In the genomic region with DNA sequence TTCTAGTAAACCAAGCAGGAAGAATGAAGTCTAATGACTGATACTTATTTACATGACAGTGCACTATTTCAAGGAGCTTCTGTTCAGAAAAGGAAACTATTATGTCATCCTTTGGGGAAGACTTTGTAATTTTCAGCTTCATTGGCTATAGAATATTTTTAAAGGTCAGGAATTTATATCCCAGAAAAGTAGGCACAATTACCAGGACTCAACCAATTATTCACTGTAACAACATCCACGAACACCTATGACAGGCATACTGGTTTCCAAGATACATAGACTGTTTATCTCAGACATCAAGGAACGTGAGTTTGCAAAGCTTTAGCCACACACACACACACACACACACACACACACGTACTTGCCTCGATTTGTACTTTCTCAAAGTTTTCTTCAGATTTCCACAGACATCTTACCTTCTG, we compare ENCODE assay signal across 20 cellular contexts. TPM values are rescaled to one million over a fixed set of nuclear protein-coding genes. Genes with fewer than 3 reads are reported as not detected.
"Had no signal": no experiment of that assay in that cellular context is flagged by ENCODE, and none has a peak within 500 bp of the region (broad histone marks: within the 10 kb centered on the region; RNA-seq: fewer than 3 reads in every experiment).

No MANE protein-coding gene starts in this region.

- H3K27me3 ChIP-seq: brain microvascular endothelial cell had no signal

- H3K9me3 ChIP-seq: sigmoid colon, transverse colon had no signal

- ATAC-seq: activated CD8-positive, alpha-beta memory T cell treated with anti-CD3 and anti-CD28 coated beads, Interleukin-2, amount 10 ng/mL, durations not matched to agents 7 days and 5 days; activated T-cell treated with anti-CD3 and anti-CD28 coated beads, Interleukin-2, amount 50 U/mL, for 4 hours; left colon had no signal

- H3K9me3 Mint-ChIP-seq: activated T-cell treated with anti-CD3 and anti-CD28 coated beads, Interleukin-2, amount 50 U/mL, for 4 hours; naive B cell had no signal

- H3K36me3 ChIP-seq: brain microvascular endothelial cell, sigmoid colon, transverse colon had no signal

- H3K27ac ChIP-seq: brain microvascular endothelial cell, sigmoid colon, transverse colon had no signal

- H3K27ac Mint-ChIP-seq: activated CD8-positive, alpha-beta memory T cell treated with anti-CD3 and anti-CD28 coated beads, Interleukin-2, amount 10 ng/mL, durations not matched to agents 7 days and 5 days; activated naive CD8-positive, alpha-beta T cell treated with anti-CD3 and anti-CD28 coated beads for 36 hours; naive B cell; progenitor cell of endocrine pancreas had no signal

- H3K4me3 ChIP-seq: sigmoid colon, transverse colon had no signal

- H3K36me3 Mint-ChIP-seq: activated naive CD8-positive, alpha-beta T cell treated with anti-CD3 and anti-CD28 coated beads for 36 hours; naive B cell had no signal

- DNase-seq: activated CD4-positive, alpha-beta T cell treated with anti-CD3 and anti-CD28 coated beads for 1 hour; activated CD4-positive, alpha-beta T cell treated with anti-CD3 and anti-CD28 coated beads, Interleukin-2, amount 50 U/mL, for 48 hours; activated CD8-positive, alpha-beta memory T cell treated with anti-CD3 and anti-CD28 coated beads, Interleukin-2, amount 10 ng/mL, durations not matched to agents 7 days and 5 days; activated gamma-delta T cell; activated naive CD8-positive, alpha-beta T cell treated with anti-CD3 and anti-CD28 coated beads for 36 hours; activated T-cell treated with anti-CD3 and anti-CD28 coated beads, Interleukin-2, amount 50 U/mL, for 4 hours; brain microvascular endothelial cell; dermis blood vessel endothelial cell; glutamatergic neuron; left colon; naive B cell; sigmoid colon; stimulated activated CD4-positive, alpha-beta T cell treated with anti-CD3 and anti-CD28 coated beads, Interleukin-12 subunit alpha, Interleukin-12 subunit beta, amount 100 ng/mL, for 4 hours; stimulated activated naive CD4-positive, alpha-beta T cell; substantia nigra; transverse colon had no signal

- H3K4me3 Mint-ChIP-seq: activated CD8-positive, alpha-beta memory T cell treated with anti-CD3 and anti-CD28 coated beads, Interleukin-2, amount 10 ng/mL, durations not matched to agents 7 days and 5 days; activated naive CD8-positive, alpha-beta T cell treated with anti-CD3 and anti-CD28 coated beads for 36 hours; activated T-cell treated with anti-CD3 and anti-CD28 coated beads, Interleukin-2, amount 50 U/mL, for 4 hours had no signal

RNA-seq across cellular contexts. Expression of a gene that starts 23.2 kb away (rescaled TPM):
- total RNA-seq: activated CD8-positive, alpha-beta memory T cell treated with anti-CD3 and anti-CD28 coated beads, Interleukin-2, amount 10 ng/mL, durations not matched to agents 7 days and 5 days; activated naive CD8-positive, alpha-beta T cell treated with anti-CD3 and anti-CD28 coated beads for 36 hours; activated T-cell treated with anti-CD3 and anti-CD28 coated beads, Interleukin-2, amount 50 U/mL, for 4 hours; dermis blood vessel endothelial cell; left colon; lung microvascular endothelial cell; progenitor cell of endocrine pancreas; sigmoid colon; T-helper 2 cell treated with Interferon-gamma antibody and Interleukin-4, amounts not matched to agents 100 ng/mL and 5 ng/mL, for 36 hours; transverse colon had no signal
- polyA plus RNA-seq: esophagus, sigmoid colon had no signal

RNA-seq across cellular contexts. Expression of a gene that starts 27.2 kb away (rescaled TPM):
- total RNA-seq: activated CD8-positive, alpha-beta memory T cell treated with anti-CD3 and anti-CD28 coated beads, Interleukin-2, amount 10 ng/mL, durations not matched to agents 7 days and 5 days; activated naive CD8-positive, alpha-beta T cell treated with anti-CD3 and anti-CD28 coated beads for 36 hours; activated T-cell treated with anti-CD3 and anti-CD28 coated beads, Interleukin-2, amount 50 U/mL, for 4 hours; dermis blood vessel endothelial cell; left colon; lung microvascular endothelial cell; progenitor cell of endocrine pancreas; sigmoid colon; T-helper 2 cell treated with Interferon-gamma antibody and Interleukin-4, amounts not matched to agents 100 ng/mL and 5 ng/mL, for 36 hours; transverse colon had no signal
- polyA plus RNA-seq: esophagus, sigmoid colon had no signal

RNA-seq across cellular contexts. Expression of a gene that starts 30.5 kb away (rescaled TPM):
- total RNA-seq: activated CD8-positive, alpha-beta memory T cell treated with anti-CD3 and anti-CD28 coated beads, Interleukin-2, amount 10 ng/mL, durations not matched to agents 7 days and 5 days; activated naive CD8-positive, alpha-beta T cell treated with anti-CD3 and anti-CD28 coated beads for 36 hours; activated T-cell treated with anti-CD3 and anti-CD28 coated beads, Interleukin-2, amount 50 U/mL, for 4 hours; dermis blood vessel endothelial cell; left colon; lung microvascular endothelial cell; progenitor cell of endocrine pancreas; sigmoid colon; T-helper 2 cell treated with Interferon-gamma antibody and Interleukin-4, amounts not matched to agents 100 ng/mL and 5 ng/mL, for 36 hours; transverse colon had no signal
- polyA plus RNA-seq: esophagus, sigmoid colon had no signal

RNA-seq across cellular contexts. Expression of a gene that starts 57.5 kb away (rescaled TPM):
- total RNA-seq: activated CD8-positive, alpha-beta memory T cell treated with anti-CD3 and anti-CD28 coated beads, Interleukin-2, amount 10 ng/mL, durations not matched to agents 7 days and 5 days; activated naive CD8-positive, alpha-beta T cell treated with anti-CD3 and anti-CD28 coated beads for 36 hours; activated T-cell treated with anti-CD3 and anti-CD28 coated beads, Interleukin-2, amount 50 U/mL, for 4 hours; dermis blood vessel endothelial cell; left colon; lung microvascular endothelial cell; progenitor cell of endocrine pancreas; sigmoid colon; T-helper 2 cell treated with Interferon-gamma antibody and Interleukin-4, amounts not matched to agents 100 ng/mL and 5 ng/mL, for 36 hours; transverse colon had no signal
- polyA plus RNA-seq: esophagus, sigmoid colon had no signal
